Comparison of ENCODE assay signal across 8 cellular contexts in the genomic region with DNA sequence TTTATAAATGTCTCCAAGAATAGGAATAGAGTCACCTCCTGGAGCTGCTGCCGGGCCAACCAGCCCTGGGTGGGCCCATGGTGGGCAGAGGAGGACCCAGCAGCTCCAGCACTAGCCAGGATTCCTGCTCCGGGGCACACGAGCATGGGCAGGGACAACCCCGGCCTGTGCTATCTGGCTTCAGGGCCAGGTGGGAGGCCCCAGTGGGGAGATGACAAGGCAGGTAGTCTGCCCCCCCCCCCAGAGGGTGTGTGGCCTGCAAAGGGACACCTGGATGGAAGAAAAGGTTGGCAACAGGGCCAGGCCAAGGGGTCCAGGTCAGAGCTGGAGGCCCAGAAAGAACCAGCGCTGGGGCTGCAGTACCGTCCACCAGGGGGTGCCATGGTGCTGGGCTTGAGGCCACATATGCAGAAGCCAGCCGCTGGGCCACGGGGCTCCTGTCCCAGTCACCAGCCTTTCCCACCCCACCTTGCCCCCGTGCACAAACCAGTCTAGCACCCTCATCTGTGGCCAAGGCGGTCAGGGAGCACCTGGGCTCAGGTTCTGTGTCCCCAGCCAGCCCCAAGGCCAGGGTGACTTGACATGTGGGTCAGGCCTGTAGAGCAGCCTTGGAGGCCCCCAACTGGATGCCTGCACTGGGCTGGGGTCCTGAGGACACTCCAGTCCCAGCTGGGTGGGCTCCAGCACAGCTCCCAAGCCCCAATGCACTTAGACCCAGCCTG. TPM values are rescaled to one million over a fixed set of nuclear protein-coding genes. Genes with fewer than 3 reads are reported as not detected.
DNase-seq lines count a peak whose midpoint lies in the region; ATAC-seq and TF ChIP-seq lines count a peak whose summit lies in the region.

No MANE protein-coding gene starts in this region.

- CTCF ChIA-PET in IMR-90 (lab: Yijun Ruan, JAX) = interaction anchor here (0.6 to 4.4 kb wide), 7 partner anchors 10 to 226 kb away, joined by 3 to 73 read pairs (median 3); no protein-coding TSS in a partner anchor

- intact Hi-C loops in IMR-90 (cut with micrococcal nuclease) (loop anchor here (1.0 to 2.0 kb wide), 3 partner anchors 108 to 226 kb away; no protein-coding TSS in a partner anchor), Right ventricle myocardium superior (cut with DNase I) (loop anchor here (1.0 to 10.0 kb wide), 4 partner anchors 72 to 220 kb away; partner anchors contain the start of genes CD81 and TSSC4)

- peaks cover 43% of the 10 kb centered on the region for H3K4me1 Mint-ChIP-seq in activated naive CD8-positive, alpha-beta T cell treated with anti-CD3 and anti-CD28 coated beads for 36 hours
- peaks cover 6% of the 10 kb centered on the region for H3K4me1 Mint-ChIP-seq in progenitor cell of endocrine pancreas (ENCODE audit: low read depth)
- peaks cover 11% of the 10 kb centered on the region for H3K4me1 Mint-ChIP-seq in type B pancreatic cell (ENCODE audit: unreplicated experiment)

- peaks cover 6% of the 10 kb centered on the region for H3K9me1 ChIP-seq in IMR-90 (ENCODE audit: insufficient read depth, low read length)

- H3K56ac ChIP-seq in IMR-90 (ENCODE audit: extremely low read depth, insufficient read depth, low read length) = no peak overlapping the region

- peak overlapping the region; percentile 36 for H3K4me3 Mint-ChIP-seq in activated naive CD8-positive, alpha-beta T cell treated with anti-CD3 and anti-CD28 coated beads for 36 hours
- no peak overlapping the region for H3K4me3 Mint-ChIP-seq in progenitor cell of endocrine pancreas (ENCODE audit: low read depth)
- peak overlapping the region; percentile 83 for H3K4me3 Mint-ChIP-seq in type B pancreatic cell

- peak overlapping the region; percentile 67 for H3K27ac Mint-ChIP-seq in activated naive CD8-positive, alpha-beta T cell treated with anti-CD3 and anti-CD28 coated beads for 36 hours
- H3K27ac Mint-ChIP-seq in progenitor cell of endocrine pancreas = no peak overlapping the region
- no peak overlapping the region for H3K27ac Mint-ChIP-seq in type B pancreatic cell

- peak; percentile 82 for ATAC-seq in IMR-90 (ENCODE audit: low read depth)
- ATAC-seq in Right ventricle myocardium superior (ENCODE audit: poor library complexity) = peak; percentile 48

- H3K9me3 ChIP-seq in IMR-90 (ENCODE audit: control insufficient read depth, insufficient read depth, low read length) = no peaks in the 10 kb centered on the region

- H3K27me3 Mint-ChIP-seq in activated naive CD8-positive, alpha-beta T cell treated with anti-CD3 and anti-CD28 coated beads for 36 hours = no peaks in the 10 kb centered on the region
- H3K27me3 Mint-ChIP-seq in progenitor cell of endocrine pancreas (peaks cover 7% of the 10 kb centered on the region), type B pancreatic cell (no peaks in the 10 kb centered on the region)

- no peaks in the 10 kb centered on the region for H3K36me3 Mint-ChIP-seq in activated naive CD8-positive, alpha-beta T cell treated with anti-CD3 and anti-CD28 coated beads for 36 hours
- no peaks in the 10 kb centered on the region for H3K36me3 Mint-ChIP-seq in progenitor cell of endocrine pancreas (ENCODE audit: insufficient read depth)
- H3K36me3 Mint-ChIP-seq in type B pancreatic cell = no peaks in the 10 kb centered on the region

- no peaks in the 10 kb centered on the region for H3K27me3 ChIP-seq in IMR-90 (ENCODE audit: control insufficient read depth, insufficient read depth, low read length)

- no peak overlapping the region for H3K4me3 ChIP-seq in IMR-90 (ENCODE audit: insufficient read depth, low read depth, low read length)

- H2AK5ac ChIP-seq in IMR-90 (ENCODE audit: low read depth, low read length) = peak overlapping the region; percentile 98

- peak overlapping the region; percentile 38 for H2BK20ac ChIP-seq in IMR-90 (ENCODE audit: low read depth, low read length)

- no peaks in the 10 kb centered on the region for H3K9me3 Mint-ChIP-seq in activated naive CD8-positive, alpha-beta T cell treated with anti-CD3 and anti-CD28 coated beads for 36 hours
- H3K9me3 Mint-ChIP-seq in progenitor cell of endocrine pancreas (ENCODE audit: low read depth) = no peaks in the 10 kb centered on the region
- no peaks in the 10 kb centered on the region for H3K9me3 Mint-ChIP-seq in type B pancreatic cell

- H3K4me2 ChIP-seq in IMR-90 (ENCODE audit: low read depth, low read length) = peak overlapping the region; percentile 83

- H2AFZ ChIP-seq in IMR-90 (replicated peaks; ENCODE audit: low read length, poor library complexity) = peak overlapping the region; percentile 93

- H2BK5ac ChIP-seq in IMR-90 (ENCODE audit: low read depth, low read length, poor library complexity, severe bottlenecking) = peak overlapping the region; percentile 81

- peak overlapping the region; percentile 84; the same call in 1 of the 2 replicates for H3K14ac ChIP-seq in IMR-90 (replicated peaks; ENCODE audit: low read depth, low read length)

- peak; percentile 88 for TF ChIP-seq CTCF in IMR-90 (conservative IDR thresholded peaks at IDR 0.05; ENCODE audit: low read depth, low read length)
- peak; percentile 77 for TF ChIP-seq CTCF in progenitor cell of endocrine pancreas (IDR thresholded peaks at IDR 0.05; ENCODE audit: unreplicated experiment)
- peak; percentile 89 for TF ChIP-seq CTCF in type B pancreatic cell (conservative IDR thresholded peaks at IDR 0.05)

- in situ Hi-C loops in Caki2 (cut with HindIII; ENCODE audit: low pct_unique_long_range_greater_than_20kb, low sequenced_read_pairs) (no loop called here), IMR-90 (cut with MboI; ENCODE audit: low sequenced_read_pairs) (no loop called here)

- peak overlapping the region; percentile 81 for H4K91ac ChIP-seq in IMR-90 (ENCODE audit: insufficient read depth, low read depth, low read length)

- H4K8ac ChIP-seq in IMR-90 (ENCODE audit: low read depth in 2 of 2, low read length in 2 of 2) = peak overlapping the region; percentile 77 to 91; a peak in 3 of 4 replicates

- BruUV-seq in IMR-90 (replicated peaks; lab: Mats Ljungman, UMichigan) = no TSS peak

- no peaks in the 10 kb centered on the region for H3K79me1 ChIP-seq in IMR-90 (ENCODE audit: low read depth in 1 of 2, low read length in 2 of 2)

- dilution Hi-C loops in IMR-90 (cut with HindIII; ENCODE audit: low sequenced_read_pairs, unreplicated experiment) = no loop called here

- H4K20me1 ChIP-seq in IMR-90 (ENCODE audit: insufficient read depth, low read length) = peaks cover 3% of the 10 kb centered on the region; the same call in 1 of the 2 replicates

- no peaks in the 10 kb centered on the region for H3K36me3 ChIP-seq in IMR-90 (ENCODE audit: control insufficient read depth, insufficient read depth, low read length)

- TF ChIP-seq RAD21 in IMR-90 (IDR thresholded peaks at IDR 0.05; ENCODE audit: low read length) = peak; percentile 94

- peak; percentile 40 for DNase-seq in Caki2 (ENCODE audit: low read depth)
- DNase-seq in IMR-90 = peak; percentile 58
- DNase-seq in SKM-1 treated with dmso at 0.1 percent for 144 hours (lab: John Stamatoyannopoulos, UW; ENCODE audit: unreplicated experiment) = peak; percentile 75
- peak; percentile 85 for DNase-seq in activated naive CD8-positive, alpha-beta T cell treated with anti-CD3 and anti-CD28 coated beads for 36 hours
- peak; percentile 94 for DNase-seq in Right ventricle myocardium superior
- peak; percentile 67 for DNase-seq in progenitor cell of endocrine pancreas (ENCODE audit: low spot score, unreplicated experiment)
- DNase-seq in type B pancreatic cell (ENCODE audit: extremely low spot score, unreplicated experiment) = peak; percentile 82
- no peak for DNase-seq in NCI-H187 (lab: John Stamatoyannopoulos, UW)

- peak overlapping the region; percentile 85 for H2BK120ac ChIP-seq in IMR-90 (ENCODE audit: low read depth, low read length)

- POLR2A ChIA-PET in IMR-90 (lab: Charles Lee; ENCODE audit: unreplicated experiment) = interaction anchor here (0.7 kb wide), 1 partner anchor 117 kb away, joined by 8 read pairs; no protein-coding TSS in a partner anchor

- WGBS in IMR-90 (ENCODE audit: extremely low coverage in 2 of 2, insufficient read length in 1 of 2), 2 experiments = 7% methylated on average over 6 of the region's 10 CpGs; no CpG with 5 or more reads in 1 of the 2 experiments

- peak overlapping the region; percentile 75; the same call in 1 of the 2 replicates for H3K9ac ChIP-seq in IMR-90 (ENCODE audit: low read depth, low read length)

- peak overlapping the region; percentile 68 for H3K23ac ChIP-seq in IMR-90 (ENCODE audit: low read depth, low read length)

- peak overlapping the region; percentile 98 for H3K27ac ChIP-seq in IMR-90 (ENCODE audit: insufficient read depth, low read length)

- H2AK9ac ChIP-seq in IMR-90 (replicated peaks; ENCODE audit: low read depth, low read length, poor library complexity) = peak overlapping the region; percentile 96

- H3K18ac ChIP-seq in IMR-90 (ENCODE audit: low read depth, low read length) = peak overlapping the region; percentile 84; the same call in 1 of the 2 replicates

- TF ChIP-seq POLR2A in IMR-90 (IDR thresholded peaks at IDR 0.05; ENCODE audit: low read depth, low read length) = no peak

- H3K4me1 ChIP-seq in IMR-90 (ENCODE audit: control insufficient read depth, insufficient read depth, low read length) = peaks cover 11% of the 10 kb centered on the region

- 0 out of 3 replicates have a peak overlapping the region, but pooled peaks have one; percentile 64 for H2BK15ac ChIP-seq in IMR-90 (ENCODE audit: low read depth, low read length)

- peak overlapping the region; percentile 82 for H4K5ac ChIP-seq in IMR-90 (ENCODE audit: low read depth, low read length)

- peak overlapping the region; percentile 87 for H3K4ac ChIP-seq in IMR-90 (ENCODE audit: low read depth, low read length)

RNA-seq across cellular contexts. Expression of gene TSPAN32, which starts 3.5 kb away (rescaled TPM):
- not detected in 2 replicates for total RNA-seq in Caki2 (2014; rRNA removed; shearing (Covaris generic); ENCODE audit: low replicate concordance)
- not detected in 2 replicates for total RNA-seq in IMR-90 (2012; rRNA removed)
- polyA plus RNA-seq in IMR-90 (2012; rRNA removed) = 0.07 TPM in 1 of 2 replicates, not detected in the other
- 0.04 TPM in 1 of 2 replicates, not detected in the other for polyA plus RNA-seq in IMR-90 (2012; cell fraction: cytosol; rRNA removed)
- 0.37 and 0.79 TPM in 2 replicates for polyA plus RNA-seq in IMR-90 (2012; cell fraction: nucleus; rRNA removed; ENCODE audit: low replicate concordance)
- 1 to 10 TPM; 5.4 to 5.5 TPM for total RNA-seq in activated naive CD8-positive, alpha-beta T cell treated with anti-CD3 and anti-CD28 coated beads for 36 hours
- 13.9 TPM for total RNA-seq in Right ventricle myocardium superior
- total RNA-seq in progenitor cell of endocrine pancreas = 3.4 and 4.5 TPM in 2 replicates
- 2.6 and 7.2 TPM in 2 replicates for total RNA-seq in type B pancreatic cell (ENCODE audit: low replicate concordance)

RNA-seq across cellular contexts. Expression of gene C11orf21, which starts 3.6 kb away (rescaled TPM):
- 0.68 TPM in 1 of 2 replicates, not detected in the other for total RNA-seq in Caki2 (2014; rRNA removed; shearing (Covaris generic); ENCODE audit: low replicate concordance)
- not detected in 2 replicates for total RNA-seq in IMR-90 (2012; rRNA removed)
- polyA plus RNA-seq in IMR-90 (2012; rRNA removed) = not detected in 2 replicates
- polyA plus RNA-seq in IMR-90 (2012; cell fraction: cytosol; rRNA removed) = not detected in 2 replicates
- 0.03 and 0.08 TPM in 2 replicates for polyA plus RNA-seq in IMR-90 (2012; cell fraction: nucleus; rRNA removed; ENCODE audit: low replicate concordance)
- total RNA-seq in activated naive CD8-positive, alpha-beta T cell treated with anti-CD3 and anti-CD28 coated beads for 36 hours = 1 to 10 TPM; 2.5 to 2.6 TPM
- total RNA-seq in Right ventricle myocardium superior = 43.6 TPM
- total RNA-seq in progenitor cell of endocrine pancreas = 0.69 and 0.87 TPM in 2 replicates
- total RNA-seq in type B pancreatic cell (ENCODE audit: low replicate concordance) = 0.51 and 1.2 TPM in 2 replicates

RNA-seq across cellular contexts. Expression of gene ASCL2, which starts 34.9 kb away (rescaled TPM):
- total RNA-seq in Caki2 (2014; rRNA removed; shearing (Covaris generic); ENCODE audit: low replicate concordance) = not detected in 2 replicates
- total RNA-seq in IMR-90 (2012; rRNA removed) (not detected in 2 replicates), Right ventricle myocardium superior (0.11 TPM), progenitor cell of endocrine pancreas (1.6 and 2.4 TPM in 2 replicates), type B pancreatic cell (ENCODE audit: low replicate concordance) (5.6 and 13.6 TPM in 2 replicates)
- not detected in 2 replicates for polyA plus RNA-seq in IMR-90 (2012; rRNA removed)
- polyA plus RNA-seq in IMR-90 (2012; cell fraction: cytosol; rRNA removed) = 0.02 and 0.09 TPM in 2 replicates
- polyA plus RNA-seq in IMR-90 (2012; cell fraction: nucleus; rRNA removed; ENCODE audit: low replicate concordance) = 0.03 TPM in 1 of 2 replicates, not detected in the other
- 1 to 10 TPM; 2.5 to 2.9 TPM for total RNA-seq in activated naive CD8-positive, alpha-beta T cell treated with anti-CD3 and anti-CD28 coated beads for 36 hours

Comparison
In these comparisons a context has a peak if more than half of its experiments do, and no peak if none do; other contexts are left out.
1. DNase-seq: peak in Caki2 (single experiment), IMR-90 (single experiment), SKM-1 treated with dmso at 0.1 percent for 144 hours (single experiment), activated naive CD8-positive, alpha-beta T cell treated with anti-CD3 and anti-CD28 coated beads for 36 hours (single experiment), Right ventricle myocardium superior (single experiment), progenitor cell of endocrine pancreas (single experiment) and type B pancreatic cell (single experiment); none in NCI-H187 (0 of 2).
2. RNA of gene C11orf21, which starts 3.6 kb away (total RNA-seq): 43.6 TPM in Right ventricle myocardium superior (single experiment); 2.5 to 2.6 TPM in activated naive CD8-positive, alpha-beta T cell treated with anti-CD3 and anti-CD28 coated beads for 36 hours, 0.69 to 0.87 TPM in progenitor cell of endocrine pancreas, 0.68 TPM in Caki2, 0.51 to 1.2 TPM in type B pancreatic cell and not detected in IMR-90; every median in the first group is over 10 times any median in the second.
3. Peak in every context shown above with its lines, with median percentiles within 50 percentile points of each other: CTCF ChIP-seq.